Comparison of ENCODE assay signal across 8 cellular contexts in the genomic region with DNA sequence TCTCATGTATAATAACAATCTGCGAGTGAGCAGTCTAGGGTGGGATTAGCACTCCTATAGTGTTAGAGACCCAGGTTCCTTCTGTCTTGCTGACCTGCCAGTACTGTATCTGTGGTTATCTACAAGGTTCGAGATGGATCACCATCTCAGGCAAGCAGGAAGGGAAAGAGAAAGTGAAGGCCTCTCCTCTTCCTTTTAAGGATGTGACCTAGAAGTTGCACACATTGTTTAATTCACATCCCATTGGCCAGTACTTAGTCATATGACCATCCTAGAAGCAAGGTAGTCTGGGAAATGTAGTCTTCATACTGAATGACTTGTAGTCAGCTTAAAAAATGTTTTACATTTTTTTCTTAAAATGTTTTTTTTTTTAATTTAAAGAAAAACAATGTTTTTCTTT.
DNase-seq lines count a peak whose midpoint lies in the region; ATAC-seq and TF ChIP-seq lines count a peak whose summit lies in the region.

No MANE protein-coding gene starts in this region.

- H3K4me2 ChIP-seq in BLaER1, result peak overlapping the region; percentile 38

- 0 out of 2 replicates have a peak, but pooled peaks cover 6% of the 10 kb centered on the region for H3K9me3 ChIP-seq in BLaER1
- no peaks in the 10 kb centered on the region for H3K9me3 ChIP-seq in Peyer's patch
- no peaks in the 10 kb centered on the region for H3K9me3 ChIP-seq in colonic mucosa

- no peak for TF ChIP-seq POLR2A in Peyer's patch (IDR thresholded peaks at IDR 0.05)

- 0 out of 2 replicates have a peak overlapping the region, but pooled peaks have one; percentile 32 for H3K4me3 ChIP-seq in BLaER1
- H3K4me3 ChIP-seq in Peyer's patch, result no peak overlapping the region
- H3K4me3 ChIP-seq in colonic mucosa, result no peak overlapping the region

- DNase-seq in NCI-H1436 (lab: John Stamatoyannopoulos, UW) (peak; percentile 39), amniotic epithelial cell (ENCODE audit: low read depth) (peak; percentile 94), left lobe of liver (ENCODE audit: low spot score) (no peak), Peyer's patch (no peak), colonic mucosa (no peak)

- no peaks in the 10 kb centered on the region for H4K20me1 ChIP-seq in BLaER1

- H3K4me1 ChIP-seq in BLaER1, result peaks cover 8% of the 10 kb centered on the region; the same call in 1 of the 2 replicates
- peaks cover 0 to 2% (median 0%) of the 10 kb centered on the region in 4 donors for H3K4me1 ChIP-seq in Peyer's patch
- H3K4me1 ChIP-seq in colonic mucosa, result no peaks in the 10 kb centered on the region

- TF ChIP-seq CTCF in Peyer's patch (IDR thresholded peaks at IDR 0.05) (no peak), colonic mucosa (IDR thresholded peaks at IDR 0.05) (no peak)

- H3K27me3 ChIP-seq in BLaER1, result no peaks in the 10 kb centered on the region
- H3K27me3 ChIP-seq in Peyer's patch, result no peaks in the 10 kb centered on the region
- H3K27me3 ChIP-seq in colonic mucosa, result no peaks in the 10 kb centered on the region

- peak; percentile 98 for ATAC-seq in GM18508 (IDR thresholded peaks at IDR 0.05; ENCODE audit: insufficient read depth, unreplicated experiment)
- peak; percentile 92 for ATAC-seq in HG02840 (IDR thresholded peaks at IDR 0.05; ENCODE audit: low FRiP score, unreplicated experiment)
- peak; percentile 82 for ATAC-seq in left lobe of liver

- intact Hi-C loops in colonic mucosa (cut with DNase I), result no loop called here

- H3K9ac ChIP-seq in BLaER1 (no peak overlapping the region), colonic mucosa (ENCODE audit: low read depth in 2 of 2, low read length in 2 of 2) (no peak overlapping the region)

- H3K27ac ChIP-seq in BLaER1 (0 out of 2 replicates have a peak overlapping the region, but pooled peaks have one; percentile 36), Peyer's patch (no peak overlapping the region), colonic mucosa (no peak overlapping the region)

- H3K36me3 ChIP-seq in BLaER1 (no peaks in the 10 kb centered on the region), Peyer's patch (no peaks in the 10 kb centered on the region), colonic mucosa (no peaks in the 10 kb centered on the region)

Comparison
In these comparisons a context has a peak if more than half of its experiments do, and no peak if none do; other contexts are left out.
1. DNase-seq: peak in NCI-H1436 (single experiment) and amniotic epithelial cell (single experiment); none in left lobe of liver (single experiment), Peyer's patch (0 of 3) and colonic mucosa (single experiment).
2. Peak in every context shown above with its lines, with median percentiles within 50 percentile points of each other: ATAC-seq.